Comparison of ENCODE assay signal across 25 cellular contexts in the genomic region with DNA sequence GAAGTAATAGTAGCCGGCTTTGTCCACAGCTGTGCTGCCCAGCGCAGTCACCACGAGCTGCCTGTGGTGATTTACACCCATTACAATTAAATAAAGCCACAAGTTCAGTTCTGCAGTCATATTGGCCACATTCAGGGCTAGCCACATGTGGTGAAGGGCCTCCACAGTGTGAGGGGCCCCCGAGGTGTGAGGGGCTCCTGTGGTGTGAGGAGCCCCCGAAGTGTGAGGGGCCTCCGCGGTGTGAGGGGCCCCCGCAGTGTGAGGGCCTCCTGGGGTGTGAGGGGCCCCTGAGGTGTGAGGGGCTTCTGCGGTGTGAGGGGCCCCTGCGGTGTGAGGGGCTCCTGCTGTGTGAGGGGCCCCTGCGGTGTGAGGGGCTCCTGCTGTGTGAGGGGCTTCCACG.
DNase-seq lines count a peak whose midpoint lies in the region; ATAC-seq lines count a peak whose summit lies in the region.
"Had no signal": no experiment of that assay in that cellular context is flagged by ENCODE, and none has a peak within 500 bp of the region (broad histone marks: within the 10 kb centered on the region; RNA-seq: fewer than 3 reads in every experiment).

No MANE protein-coding gene starts in this region.

- DNase-seq in adipocyte (ENCODE audit: low read depth) (no peak), glomerular visceral epithelial cell (ENCODE audit: extremely low spot score) (peak; percentile 15), neuronal stem cell (ENCODE audit: low spot score) (no peak), NCI-H524 (lab: John Stamatoyannopoulos, UW) (no peak), NCI-H1417 (lab: John Stamatoyannopoulos, UW) (no peak)
- DNase-seq in activated CD4-positive, alpha-beta T cell treated with anti-CD3 and anti-CD28 coated beads, Interleukin-2, amount 50 U/mL, for 48 hours: no peak
- DNase-seq: Calu3; DMS153; DND-41; GOT3; NCI-H1048; NCI-H1417 treated with DMSO at 0.1 percent for 48 hours; NCI-H187; NCI-H2081 treated with DMSO at 0.1 percent for 48 hours; NCI-H2171; NCI-H345; NCI-H524 treated with DMSO at 0.1 percent for 48 hours; NCI-H82; NK-92 treated with Interleukin-12 subunit alpha and Interleukin-12 subunit beta, amount 100 ng/mL, for 24 hours; PC-9; RPMI8226; SHP77 had no signal

- peaks cover 20% of the 10 kb centered on the region for H3K36me3 ChIP-seq in adipocyte (ENCODE audit: control insufficient read depth, insufficient read depth, low read length, severe bottlenecking)
- H3K36me3 ChIP-seq in neuronal stem cell (replicated peaks in 1 of 2; ENCODE audit: control insufficient read depth in 2 of 2, insufficient read depth in 2 of 2, low read length in 2 of 2): no peaks in the 10 kb centered on the region
- H3K36me3 ChIP-seq: HAP-1 had no signal

- no peak overlapping the region for H4K91ac ChIP-seq in neuronal stem cell (ENCODE audit: low read depth, low read length, poor library complexity)

- no CpG with 5 or more reads among the region's 12 CpGs for WGBS in neuronal stem cell (ENCODE audit: extremely low coverage in 2 of 2, insufficient read length in 2 of 2, insufficient replicate concordance in 1 of 2), 2 donors

- H3K23ac ChIP-seq in neuronal stem cell (ENCODE audit: low read depth, low read length, poor library complexity): no peak overlapping the region

- H3K79me1 ChIP-seq in neuronal stem cell (ENCODE audit: low read depth, low read length): no peaks in the 10 kb centered on the region

- H2AFZ ChIP-seq in neuronal stem cell (ENCODE audit: low read length): no peak overlapping the region
- H2AFZ ChIP-seq: PC-9 had no signal

- H2BK5ac ChIP-seq in neuronal stem cell (ENCODE audit: low read length): no peak overlapping the region

- H3K9ac ChIP-seq in adipocyte (ENCODE audit: low read length) (peak overlapping the region; percentile 13), neuronal stem cell (ENCODE audit: low read depth, low read length, poor library complexity) (no peak overlapping the region)

- no peak overlapping the region for H2BK15ac ChIP-seq in neuronal stem cell (ENCODE audit: low read length)

- H2BK12ac ChIP-seq in neuronal stem cell (ENCODE audit: low read length): no peak overlapping the region

- H3K4me1 ChIP-seq in adipocyte (ENCODE audit: control insufficient read depth, insufficient read depth, low read length) (peaks cover 40% of the 10 kb centered on the region), neuronal stem cell (ENCODE audit: control insufficient read depth in 2 of 2, insufficient read depth in 1 of 2, low read depth in 1 of 2, low read length in 2 of 2) (peaks cover 9 to 12% of the 10 kb centered on the region in 2 donors)
- H3K4me1 ChIP-seq: HAP-1 had no signal

- H3K14ac ChIP-seq in neuronal stem cell (ENCODE audit: low read length): peak overlapping the region; percentile 49

- H3K4ac ChIP-seq in neuronal stem cell (ENCODE audit: low read length): no peak overlapping the region

- H2BK120ac ChIP-seq in neuronal stem cell (ENCODE audit: low read depth, low read length): no peak overlapping the region

- H3K18ac ChIP-seq in neuronal stem cell (ENCODE audit: low read length): peak overlapping the region; percentile 32

- no peak overlapping the region for H3K4me2 ChIP-seq in neuronal stem cell (ENCODE audit: insufficient read depth, low read length, poor library complexity, severe bottlenecking)
- H3K4me2 ChIP-seq: PC-9 had no signal

- H3K9me3 ChIP-seq in adipocyte (ENCODE audit: control insufficient read depth, low read length) (peaks cover 24% of the 10 kb centered on the region), neuronal stem cell (replicated peaks in 1 of 2; ENCODE audit: control insufficient read depth in 2 of 2, insufficient read depth in 1 of 2, low read depth in 1 of 2, low read length in 2 of 2) (peaks cover 6 to 9% of the 10 kb centered on the region in 2 donors)
- H3K9me3 ChIP-seq: HAP-1 had no signal

- no peaks in the 10 kb centered on the region for H3K27me3 ChIP-seq in adipocyte (replicated peaks; ENCODE audit: control insufficient read depth, insufficient read depth, low read length)
- H3K27me3 ChIP-seq in neuronal stem cell (ENCODE audit: control insufficient read depth in 3 of 3, insufficient read depth in 3 of 3, low read depth in 1 of 3, low read length in 3 of 3): no peaks in the 10 kb centered on the region

- H3K4me3 ChIP-seq in adipocyte (ENCODE audit: low read length) (no peak overlapping the region), neuronal stem cell (ENCODE audit: low read length in 2 of 2) (no peak overlapping the region)
- H3K4me3 ChIP-seq: HAP-1, PC-9 had no signal

- no peak overlapping the region for H3K27ac ChIP-seq in neuronal stem cell (replicated peaks; ENCODE audit: low read length)
- H3K27ac ChIP-seq: HL-60, PC-9 had no signal

- no peak overlapping the region for H4K8ac ChIP-seq in neuronal stem cell (ENCODE audit: low read depth, low read length)

- ATAC-seq in HG03139 (IDR thresholded peaks at IDR 0.05; ENCODE audit: unreplicated experiment): no peak

- no peak overlapping the region for H2AK5ac ChIP-seq in neuronal stem cell (ENCODE audit: low read depth, low read length)
